Comparison of ENCODE assay signal across 9 cellular contexts in genomic region chr5:119368238-119368630, GRCh38. TPM values are rescaled to one million over a fixed set of nuclear protein-coding genes. Genes with fewer than 3 reads are reported as not detected.
DNase-seq lines count a peak whose midpoint lies in the region; ATAC-seq and TF ChIP-seq lines count a peak whose summit lies in the region.
"Had no signal": no experiment of that assay in that cellular context is flagged by ENCODE, and none has a peak within 500 bp of the region (broad histone marks: within the 10 kb centered on the region; RNA-seq: fewer than 3 reads in every experiment).

No MANE protein-coding gene starts in this region.

- peak; percentile 36 to 41 for ATAC-seq in activated T-cell treated with anti-CD3 and anti-CD28 coated beads, Interleukin-2, amount 50 U/mL, for 72 hours (replicated peaks in 1 of 2)
- ATAC-seq in naive B cell (ENCODE audit: low read depth in 2 of 2) (peak; percentile 51), GM19397 (IDR thresholded peaks at IDR 0.05; ENCODE audit: unreplicated experiment) (no peak)

- H3K4me3 Mint-ChIP-seq in CD14-positive monocyte (no peak overlapping the region), IgD-negative memory B cell (peak overlapping the region; percentile 45 to 90 (median 76)), naive B cell (peak overlapping the region; percentile 49 to 88 (median 76))
- H3K4me3 Mint-ChIP-seq in activated T-cell treated with anti-CD3 and anti-CD28 coated beads, Interleukin-2, amount 50 U/mL, for 72 hours: peak overlapping the region; percentile 81 to 91

- H3K27ac Mint-ChIP-seq in CD14-positive monocyte (peak overlapping the region; percentile 55 to 90 (median 76)), IgD-negative memory B cell (peak overlapping the region; percentile 82 to 92 (median 87)), naive B cell (peak overlapping the region; percentile 82 to 98 (median 94))
- peak overlapping the region; percentile 100 for H3K27ac Mint-ChIP-seq in activated T-cell treated with anti-CD3 and anti-CD28 coated beads, Interleukin-2, amount 50 U/mL, for 72 hours

- no peak for DNase-seq in CD14-positive monocyte (ENCODE audit: low spot score)
- peak in 1 of 2 donors; percentile 59 for DNase-seq in activated T-cell treated with anti-CD3 and anti-CD28 coated beads, Interleukin-2, amount 50 U/mL, for 72 hours
- DNase-seq in naive B cell: no peak
- no peak for DNase-seq in AG08396 (ENCODE audit: low spot score)
- no peak for DNase-seq in NCI-H226
- no peak for DNase-seq in NCI-H2171 (lab: John Stamatoyannopoulos, UW)
- DNase-seq: adrenal gland had no signal

- intact Hi-C loops in CD14-positive monocyte (cut with micrococcal nuclease): no loop called here

- H3K4me1 Mint-ChIP-seq in CD14-positive monocyte: peaks cover 71% of the 10 kb centered on the region
- peaks cover 73 to 75% (median 74%) of the 10 kb centered on the region in 3 donors for H3K4me1 Mint-ChIP-seq in IgD-negative memory B cell
- peaks cover 87% of the 10 kb centered on the region for H3K4me1 Mint-ChIP-seq in activated T-cell treated with anti-CD3 and anti-CD28 coated beads, Interleukin-2, amount 50 U/mL, for 72 hours (ENCODE audit: low read depth)
- peaks cover 54 to 94% (median 72%) of the 10 kb centered on the region in 3 donors for H3K4me1 Mint-ChIP-seq in naive B cell

- H3K27me3 Mint-ChIP-seq in CD14-positive monocyte (ENCODE audit: low read depth in 3 of 3): no peaks in the 10 kb centered on the region
- H3K27me3 Mint-ChIP-seq in IgD-negative memory B cell: no peaks in the 10 kb centered on the region
- H3K27me3 Mint-ChIP-seq in activated T-cell treated with anti-CD3 and anti-CD28 coated beads, Interleukin-2, amount 50 U/mL, for 72 hours (ENCODE audit: low read depth): no peaks in the 10 kb centered on the region
- no peaks in the 10 kb centered on the region for H3K27me3 Mint-ChIP-seq in naive B cell

- peaks cover 13 to 41% of the 10 kb centered on the region in 2 donors for H3K36me3 Mint-ChIP-seq in CD14-positive monocyte
- H3K36me3 Mint-ChIP-seq in IgD-negative memory B cell: peaks cover 2% of the 10 kb centered on the region
- peaks cover 19 to 42% of the 10 kb centered on the region in 2 donors for H3K36me3 Mint-ChIP-seq in activated T-cell treated with anti-CD3 and anti-CD28 coated beads, Interleukin-2, amount 50 U/mL, for 72 hours (ENCODE audit: insufficient read depth in 2 of 2)
- peaks cover 12 to 13% of the 10 kb centered on the region in 2 donors for H3K36me3 Mint-ChIP-seq in naive B cell

- no peak for TF ChIP-seq CTCF in CD14-positive monocyte (IDR thresholded peaks at IDR 0.05)

- no peaks in the 10 kb centered on the region for H3K9me3 Mint-ChIP-seq in CD14-positive monocyte
- no peaks in the 10 kb centered on the region for H3K9me3 Mint-ChIP-seq in IgD-negative memory B cell
- H3K9me3 Mint-ChIP-seq in activated T-cell treated with anti-CD3 and anti-CD28 coated beads, Interleukin-2, amount 50 U/mL, for 72 hours: peaks cover 0 to 4% of the 10 kb centered on the region in 2 donors
- H3K9me3 Mint-ChIP-seq in naive B cell: no peaks in the 10 kb centered on the region

RNA-seq across cellular contexts. Expression of gene TNFAIP8, which starts 12.4 kb away (rescaled TPM):
- polyA plus RNA-seq in CD14-positive monocyte (10 to 100 TPM; 47.0 to 55.5 TPM), IgD-negative memory B cell (285 TPM), naive B cell (ENCODE audit: low read depth in 6 of 6) (100 to 1,000 TPM; 224 to 432 (median 315) TPM)
- 100 to 1,000 TPM; 117 to 137 TPM for total RNA-seq in activated T-cell treated with anti-CD3 and anti-CD28 coated beads, Interleukin-2, amount 50 U/mL, for 72 hours

Comparison
In these comparisons a context has a peak if more than half of its experiments do, and no peak if none do; other contexts are left out.
1. H3K4me3 Mint-ChIP-seq: peak in IgD-negative memory B cell (4 of 4), activated T-cell treated with anti-CD3 and anti-CD28 coated beads, Interleukin-2, amount 50 U/mL, for 72 hours (2 of 2) and naive B cell (8 of 8); none in CD14-positive monocyte (0 of 2).
2. Peak in every context shown above with its lines, with median percentiles within 50 percentile points of each other: H3K27ac Mint-ChIP-seq.